1 cellular context compared by ENCODE assay signal in the genomic region with DNA sequence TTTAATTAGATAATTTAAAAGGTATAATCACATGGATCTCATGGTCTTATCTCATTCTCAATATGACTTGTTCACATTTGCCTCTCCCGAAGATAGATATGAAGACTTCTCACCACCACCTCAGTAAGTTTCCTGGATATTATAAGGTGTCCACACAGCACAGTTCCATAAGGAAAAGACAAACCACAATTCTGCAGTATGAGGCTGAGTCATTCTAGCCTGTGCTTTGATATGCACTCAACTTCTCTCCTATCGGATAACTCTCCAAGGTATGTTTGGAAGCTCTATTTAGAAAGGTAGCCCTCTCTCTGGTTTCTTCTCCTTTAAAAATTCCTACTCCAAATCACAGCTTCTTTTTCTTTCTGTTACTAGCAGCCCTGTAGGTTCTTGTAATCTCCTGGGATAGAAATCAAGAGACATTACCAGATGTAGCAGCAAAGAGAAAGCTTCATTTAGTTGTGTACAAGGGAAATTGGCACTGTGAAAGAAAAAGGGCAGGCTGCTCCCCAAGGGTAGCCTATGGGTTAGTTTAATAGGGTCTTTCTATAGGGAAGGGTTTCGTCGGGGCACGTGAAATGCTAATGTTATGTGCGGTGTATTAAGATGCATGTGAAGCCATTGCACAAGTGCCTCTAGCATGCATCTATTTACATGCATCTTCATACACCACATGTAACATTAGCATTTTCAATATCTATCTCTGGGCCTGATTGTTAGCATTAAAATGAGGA.
TF ChIP-seq lines count a peak whose summit lies in the region.

No MANE protein-coding gene starts in this region.

TF ChIP-seq in SK-N-SH treated with all-trans-retinoic acid at 6 μM for 48 hours, 23 proteins besides CTCF, POLR2A, EP300 and RAD21 (continued from another document):
- TF ChIP-seq TSHZ2 (CRISPR knock-in tag; IDR thresholded peaks at IDR 0.05) (no peak), TCF4 (CRISPR knock-in tag; IDR thresholded peaks at IDR 0.05; ENCODE audit: borderline replicate concordance) (no peak)
